1 cellular context compared by ENCODE assay signal in genomic region chr1:71170925-71171324, GRCh38.
TF ChIP-seq lines count a peak whose summit lies in the region.

No MANE protein-coding gene starts in this region.

TF ChIP-seq in WTC11, 78 proteins besides CTCF, POLR2A, EP300 and RAD21 (continued from another document):
- TF ChIP-seq ZNF532 (CRISPR knock-in tag; IDR thresholded peaks at IDR 0.05; ENCODE audit: borderline replicate concordance) = no peak
- TF ChIP-seq FOXP4 (CRISPR knock-in tag; IDR thresholded peaks at IDR 0.05) = no peak
- TF ChIP-seq SMAD3 (CRISPR knock-in tag; IDR thresholded peaks at IDR 0.05; ENCODE audit: borderline replicate concordance) = no peak
- no peak for TF ChIP-seq ZNF423 (CRISPR knock-in tag; IDR thresholded peaks at IDR 0.05)
- TF ChIP-seq PRDM15 (CRISPR knock-in tag; IDR thresholded peaks at IDR 0.05) = no peak
